ENCODE assay signal across 8 cellular contexts in genomic region chr9:17134843-17135577, GRCh38. TPM values are rescaled to one million over a fixed set of nuclear protein-coding genes. Genes with fewer than 3 reads are reported as not detected.
DNase-seq lines count a peak whose midpoint lies in the region; ATAC-seq, FAIRE-seq and TF ChIP-seq lines count a peak whose summit lies in the region.

Gene CNTLN (plus strand): TSS chr9:17135040. CDS start chr9:17135066, 26 bp downstream.

- H3K9me3 ChIP-seq in adipocyte (ENCODE audit: control insufficient read depth, low read length) (no peaks in the 10 kb centered on the region), heart right ventricle (no peaks in the 10 kb centered on the region), ovary (no peaks in the 10 kb centered on the region), upper lobe of left lung (no peaks in the 10 kb centered on the region)

- H3K27me3 ChIP-seq in adipocyte (replicated peaks; ENCODE audit: control insufficient read depth, insufficient read depth, low read length) (no peaks in the 10 kb centered on the region), heart right ventricle (no peaks in the 10 kb centered on the region), ovary (no peaks in the 10 kb centered on the region), upper lobe of left lung (no peaks in the 10 kb centered on the region)

- TF ChIP-seq CTCF in D721Med (IDR thresholded peaks at IDR 0.05; ENCODE audit: insufficient read depth, missing control alignments) (no peak), heart right ventricle (IDR thresholded peaks at IDR 0.05) (no peak), ovary (IDR thresholded peaks at IDR 0.05) (peak in 1 of 3 donors; percentile 27), upper lobe of left lung (IDR thresholded peaks at IDR 0.05) (peak in 1 of 6 experiments; percentile 24)

- intact Hi-C loops in heart right ventricle (cut with DNase I) (no loop called here), ovary (cut with DNase I) (no loop called here)

- FAIRE-seq in D721Med (lab: Jason Lieb, UNC) (no peak), RCC 7860 (lab: Jason Lieb, UNC) (no peak)

- peak within 1 kb of the TSS; percentile 25 to 95 (median 88) for H3K27ac ChIP-seq in heart right ventricle
- H3K27ac ChIP-seq in ovary, result peak within 1 kb of the TSS; percentile 83 to 84
- peak within 1 kb of the TSS; percentile 77 to 91 (median 90) for H3K27ac ChIP-seq in upper lobe of left lung

- ATAC-seq in GM21576 (IDR thresholded peaks at IDR 0.05; ENCODE audit: unreplicated experiment), result peak; percentile 55
- peak; percentile 96 to 99 (median 98) for ATAC-seq in heart right ventricle
- peak; percentile 93 to 98 for ATAC-seq in upper lobe of left lung (ENCODE audit: low FRiP score in 2 of 2)

- H3K4me3 ChIP-seq in adipocyte (ENCODE audit: low read length), result peak within 1 kb of the TSS; percentile 93
- H3K4me3 ChIP-seq in heart right ventricle, result peak within 1 kb of the TSS; percentile 73 to 98 (median 88)
- peak within 1 kb of the TSS; percentile 84 for H3K4me3 ChIP-seq in ovary
- peak within 1 kb of the TSS; percentile 75 to 97 (median 85) for H3K4me3 ChIP-seq in upper lobe of left lung

- H3K9ac ChIP-seq in adipocyte (ENCODE audit: low read length), result peak within 1 kb of the TSS; percentile 96

- peaks cover 7% of the 10 kb centered on the region for H3K4me1 ChIP-seq in adipocyte (ENCODE audit: control insufficient read depth, insufficient read depth, low read length)
- peaks cover 0 to 23% (median 7%) of the 10 kb centered on the region in 9 donors for H3K4me1 ChIP-seq in heart right ventricle
- peaks cover 10% of the 10 kb centered on the region for H3K4me1 ChIP-seq in ovary (ENCODE audit: insufficient read depth)
- H3K4me1 ChIP-seq in upper lobe of left lung, result peaks cover 7 to 19% (median 9%) of the 10 kb centered on the region in 4 donors

- DNase-seq in D721Med (ENCODE audit: insufficient read length, low spot score), result peak; percentile 79
- DNase-seq in KG1 (lab: John Stamatoyannopoulos, UW), result peak; percentile 52
- peak; percentile 71 for DNase-seq in RCC 7860 (ENCODE audit: low spot score)
- DNase-seq in adipocyte (ENCODE audit: low read depth), result peak; percentile 95
- peak; percentile 96 to 99 for DNase-seq in heart right ventricle
- DNase-seq in ovary, result peak; percentile 98 to 100 (median 100)
- peak; percentile 90 to 100 for DNase-seq in upper lobe of left lung

- WGBS in heart right ventricle, 2 donors, result 0% methylated on average over 68 to 73 of the region's 73 CpGs
- WGBS in ovary, 3 donors, result 0 to 1% (median 0%) methylated on average over 67 to 73 of the region's 73 CpGs
- 0 to 1% methylated on average over 5 to 72 of the region's 73 CpGs for WGBS in upper lobe of left lung, 2 donors

- no peaks in the 10 kb centered on the region for H3K36me3 ChIP-seq in adipocyte (ENCODE audit: control insufficient read depth, insufficient read depth, low read length, severe bottlenecking)
- H3K36me3 ChIP-seq in heart right ventricle, result no peaks in the 10 kb centered on the region
- H3K36me3 ChIP-seq in ovary, result no peaks in the 10 kb centered on the region
- H3K36me3 ChIP-seq in upper lobe of left lung, result no peaks in the 10 kb centered on the region

- peak; percentile 58 for TF ChIP-seq POLR2A in ovary (IDR thresholded peaks at IDR 0.05)
- TF ChIP-seq POLR2A in upper lobe of left lung (IDR thresholded peaks at IDR 0.05), result peak in 3 of 4 donors; percentile 24 to 78 (median 32)

- TF ChIP-seq EP300 in ovary (IDR thresholded peaks at IDR 0.05), result no peak
- no peak for TF ChIP-seq EP300 in upper lobe of left lung (IDR thresholded peaks at IDR 0.05)

RNA-seq across cellular contexts. Expression of gene CNTLN, which starts in this region (rescaled TPM):
- 1 to 10 TPM; 1.5 to 3.6 (median 2.3) TPM for total RNA-seq in heart right ventricle
- 1 to 10 TPM; 1.6 to 2.0 TPM for polyA plus RNA-seq in heart right ventricle
- 10 to 100 TPM; 13.1 to 24.8 (median 16.8) TPM for total RNA-seq in ovary
- 1 to 10 TPM; 8.4 to 8.6 TPM for polyA plus RNA-seq in ovary
- total RNA-seq in upper lobe of left lung, result 10 to 100 TPM in 2 of 6 donors, 1 to 10 TPM in 4; 5.5 to 58.7 (median 8.4) TPM

Comparison
In these comparisons a context has a peak if more than half of its experiments do, and no peak if none do; other contexts are left out.
1. Peak in every context shown above with its lines: DNase-seq, ATAC-seq, H3K4me3 ChIP-seq and H3K27ac ChIP-seq.